ENCODE assay signal across 1 cellular context in the genomic region with DNA sequence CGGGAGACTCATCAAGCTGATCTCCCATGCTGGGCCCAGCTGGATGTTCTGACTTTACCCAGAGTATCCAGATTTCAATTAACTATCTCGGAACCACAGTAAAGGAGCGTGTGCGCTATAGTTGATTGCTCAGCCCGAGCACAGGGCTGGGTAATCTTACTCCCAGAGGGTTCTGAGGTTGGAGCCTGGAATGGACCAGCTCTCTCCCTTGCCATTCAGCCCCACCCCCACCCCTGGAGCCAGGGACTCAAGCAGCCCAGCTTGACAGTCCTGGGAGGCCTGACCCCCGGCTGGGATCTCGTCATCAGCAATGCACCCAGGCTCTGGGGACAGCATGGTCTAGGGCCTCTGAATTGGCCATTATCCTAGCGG.
TF ChIP-seq lines count a peak whose summit lies in the region.

No MANE protein-coding gene starts in this region.

TF ChIP-seq in HepG2, 621 proteins besides CTCF, POLR2A, EP300 and RAD21:
- TF ChIP-seq, protein P1, sequence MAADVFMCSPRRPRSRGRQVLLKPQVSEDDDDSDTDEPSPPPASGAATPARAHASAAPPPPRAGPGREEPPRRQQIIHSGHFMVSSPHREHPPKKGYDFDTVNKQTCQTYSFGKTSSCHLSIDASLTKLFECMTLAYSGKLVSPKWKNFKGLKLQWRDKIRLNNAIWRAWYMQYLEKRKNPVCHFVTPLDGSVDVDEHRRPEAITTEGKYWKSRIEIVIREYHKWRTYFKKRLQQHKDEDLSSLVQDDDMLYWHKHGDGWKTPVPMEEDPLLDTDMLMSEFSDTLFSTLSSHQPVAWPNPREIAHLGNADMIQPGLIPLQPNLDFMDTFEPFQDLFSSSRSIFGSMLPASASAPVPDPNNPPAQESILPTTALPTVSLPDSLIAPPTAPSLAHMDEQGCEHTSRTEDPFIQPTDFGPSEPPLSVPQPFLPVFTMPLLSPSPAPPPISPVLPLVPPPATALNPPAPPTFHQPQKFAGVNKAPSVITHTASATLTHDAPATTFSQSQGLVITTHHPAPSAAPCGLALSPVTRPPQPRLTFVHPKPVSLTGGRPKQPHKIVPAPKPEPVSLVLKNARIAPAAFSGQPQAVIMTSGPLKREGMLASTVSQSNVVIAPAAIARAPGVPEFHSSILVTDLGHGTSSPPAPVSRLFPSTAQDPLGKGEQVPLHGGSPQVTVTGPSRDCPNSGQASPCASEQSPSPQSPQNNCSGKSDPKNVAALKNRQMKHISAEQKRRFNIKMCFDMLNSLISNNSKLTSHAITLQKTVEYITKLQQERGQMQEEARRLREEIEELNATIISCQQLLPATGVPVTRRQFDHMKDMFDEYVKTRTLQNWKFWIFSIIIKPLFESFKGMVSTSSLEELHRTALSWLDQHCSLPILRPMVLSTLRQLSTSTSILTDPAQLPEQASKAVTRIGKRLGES (CRISPR knock-in tag; IDR thresholded peaks at IDR 0.05; ENCODE audit: borderline replicate concordance) = no peak
- no peak for TF ChIP-seq SALL2 (CRISPR knock-in tag; IDR thresholded peaks at IDR 0.05)
- no peak for TF ChIP-seq HMG20B (CRISPR knock-in tag; conservative IDR thresholded peaks at IDR 0.05)
- TF ChIP-seq ZNF432 (CRISPR knock-in tag; IDR thresholded peaks at IDR 0.05; ENCODE audit: borderline replicate concordance) = no peak
- TF ChIP-seq, protein P2, sequence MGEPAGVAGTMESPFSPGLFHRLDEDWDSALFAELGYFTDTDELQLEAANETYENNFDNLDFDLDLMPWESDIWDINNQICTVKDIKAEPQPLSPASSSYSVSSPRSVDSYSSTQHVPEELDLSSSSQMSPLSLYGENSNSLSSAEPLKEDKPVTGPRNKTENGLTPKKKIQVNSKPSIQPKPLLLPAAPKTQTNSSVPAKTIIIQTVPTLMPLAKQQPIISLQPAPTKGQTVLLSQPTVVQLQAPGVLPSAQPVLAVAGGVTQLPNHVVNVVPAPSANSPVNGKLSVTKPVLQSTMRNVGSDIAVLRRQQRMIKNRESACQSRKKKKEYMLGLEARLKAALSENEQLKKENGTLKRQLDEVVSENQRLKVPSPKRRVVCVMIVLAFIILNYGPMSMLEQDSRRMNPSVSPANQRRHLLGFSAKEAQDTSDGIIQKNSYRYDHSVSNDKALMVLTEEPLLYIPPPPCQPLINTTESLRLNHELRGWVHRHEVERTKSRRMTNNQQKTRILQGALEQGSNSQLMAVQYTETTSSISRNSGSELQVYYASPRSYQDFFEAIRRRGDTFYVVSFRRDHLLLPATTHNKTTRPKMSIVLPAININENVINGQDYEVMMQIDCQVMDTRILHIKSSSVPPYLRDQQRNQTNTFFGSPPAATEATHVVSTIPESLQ (CRISPR knock-in tag; conservative IDR thresholded peaks at IDR 0.05) = no peak
- TF ChIP-seq ZNF790 (CRISPR knock-in tag; IDR thresholded peaks at IDR 0.05; ENCODE audit: borderline replicate concordance) = no peak
- TF ChIP-seq, protein P3, sequence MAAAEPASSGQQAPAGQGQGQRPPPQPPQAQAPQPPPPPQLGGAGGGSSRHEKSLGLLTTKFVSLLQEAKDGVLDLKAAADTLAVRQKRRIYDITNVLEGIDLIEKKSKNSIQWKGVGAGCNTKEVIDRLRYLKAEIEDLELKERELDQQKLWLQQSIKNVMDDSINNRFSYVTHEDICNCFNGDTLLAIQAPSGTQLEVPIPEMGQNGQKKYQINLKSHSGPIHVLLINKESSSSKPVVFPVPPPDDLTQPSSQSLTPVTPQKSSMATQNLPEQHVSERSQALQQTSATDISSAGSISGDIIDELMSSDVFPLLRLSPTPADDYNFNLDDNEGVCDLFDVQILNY (CRISPR knock-in tag; conservative IDR thresholded peaks at IDR 0.05) = no peak
- TF ChIP-seq, protein P4, sequence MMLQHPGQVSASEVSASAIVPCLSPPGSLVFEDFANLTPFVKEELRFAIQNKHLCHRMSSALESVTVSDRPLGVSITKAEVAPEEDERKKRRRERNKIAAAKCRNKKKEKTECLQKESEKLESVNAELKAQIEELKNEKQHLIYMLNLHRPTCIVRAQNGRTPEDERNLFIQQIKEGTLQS (CRISPR knock-in tag; IDR thresholded peaks at IDR 0.05) = no peak
- TF ChIP-seq FOXM1 (CRISPR knock-in tag; IDR thresholded peaks at IDR 0.05) = no peak
- TF ChIP-seq AGO1 (IDR thresholded peaks at IDR 0.05; ENCODE audit: low read depth, low read length, poor library complexity, severe bottlenecking) = no peak
TF ChIP-seq in HepG2: peak in this region for 0.
